13 cellular contexts compared by ENCODE assay signal in the genomic region with DNA sequence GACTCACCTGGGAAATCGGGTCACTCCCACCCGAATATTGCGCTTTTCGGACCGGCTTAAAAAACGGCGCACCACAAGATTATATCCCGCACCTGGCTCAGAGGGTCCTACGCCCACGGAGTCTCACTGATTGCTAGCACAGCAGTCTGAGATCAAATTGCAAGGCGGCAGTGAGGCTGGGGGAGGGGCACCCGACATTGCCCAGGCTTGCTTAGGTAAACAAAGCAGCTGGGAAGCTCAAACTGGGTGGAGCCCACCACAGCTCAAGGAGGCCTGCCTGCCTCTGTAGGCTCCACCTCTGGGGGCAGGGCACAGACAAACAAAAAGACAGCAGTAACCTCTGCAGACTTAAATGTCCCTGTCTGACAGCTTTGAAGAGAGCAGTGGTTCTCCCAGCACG. TPM values are rescaled to one million over a fixed set of nuclear protein-coding genes. Genes with fewer than 3 reads are reported as not detected.
"Had no signal": no experiment of that assay in that cellular context is flagged by ENCODE, and none has a peak within 500 bp of the region (broad histone marks: within the 10 kb centered on the region; RNA-seq: fewer than 3 reads in every experiment).

No MANE protein-coding gene starts in this region.

RNA-seq across cellular contexts. Expression of a gene that starts 32.1 kb away (rescaled TPM):
- total RNA-seq: kidney; mesothelial cell of epicardium; myocyte; naive thymus-derived CD4-positive, alpha-beta T cell; natural killer cell treated with Interleukin-12 subunit alpha and Interleukin-12 subunit beta and Interleukin-15 and Interleukin-18, amount 100 ng/mL, for 72 hours; progenitor cell of endocrine pancreas; pulmonary artery endothelial cell; renal cortical epithelial cell; skeletal muscle tissue; smooth muscle cell; transverse colon; upper lobe of right lung had no signal
- polyA plus RNA-seq: ovary, smooth muscle cell had no signal
